ENCODE assay signal across 26 cellular contexts in genomic region chr17:59863607-59864006, GRCh38.
"Had no signal": no experiment of that assay in that cellular context is flagged by ENCODE, and none has a peak within 500 bp of the region (broad histone marks: within the 10 kb centered on the region; RNA-seq: fewer than 3 reads in every experiment).

No MANE protein-coding gene starts in this region.

- H3K9me3 ChIP-seq: pancreas, psoas muscle, thyroid gland, upper lobe of left lung, vagina had no signal

- H3K4me3 ChIP-seq: pancreas, psoas muscle, thyroid gland, upper lobe of left lung, vagina had no signal

- ATAC-seq: activated CD4-positive, CD25-positive, alpha-beta regulatory T cell treated with anti-CD3 and anti-CD28 coated beads, Interleukin-2, amount 50 U/mL, for 24 hours; naive thymus-derived CD4-positive, alpha-beta T cell; pancreas; psoas muscle; stimulated activated effector memory CD8-positive, alpha-beta T cell treated with anti-CD3 and anti-CD28 coated beads, Interleukin-12 subunit alpha, Interleukin-12 subunit beta, amount 100 ng/mL, for 72 hours had no signal

- H3K4me3 Mint-ChIP-seq: activated naive CD4-positive, alpha-beta T cell treated with anti-CD3 and anti-CD28 coated beads, Interleukin-2, amount 10 ng/mL, durations not matched to agents 7 days and 5 days; activated naive CD8-positive, alpha-beta T cell treated with anti-CD3 and anti-CD28 coated beads, Interleukin-2, amount 10 ng/mL, durations not matched to agents 7 days and 5 days; naive thymus-derived CD4-positive, alpha-beta T cell; neural crest cell; stimulated activated effector memory CD8-positive, alpha-beta T cell treated with anti-CD3 and anti-CD28 coated beads, Interleukin-12 subunit alpha, Interleukin-12 subunit beta, amount 100 ng/mL, for 72 hours; stimulated activated naive CD8-positive, alpha-beta T cell treated with anti-CD3 and anti-CD28 coated beads, Interleukin-15, Interleukin-2, amounts not matched to agents 100 ng/mL and 50 ng/mL, for 24 hours; T-helper 1 cell treated with Interleukin-12 subunit alpha and Interleukin-12 subunit beta and Interleukin-4 antibody, amounts not matched to agents 30 μg/mL and 1 μg/mL, for 36 hours had no signal

- H3K9me3 Mint-ChIP-seq: activated naive CD4-positive, alpha-beta T cell treated with anti-CD3 and anti-CD28 coated beads, Interleukin-2, amount 10 ng/mL, durations not matched to agents 7 days and 5 days; activated naive CD8-positive, alpha-beta T cell treated with anti-CD3 and anti-CD28 coated beads, Interleukin-2, amount 10 ng/mL, durations not matched to agents 7 days and 5 days; naive thymus-derived CD4-positive, alpha-beta T cell; neural crest cell; stimulated activated effector memory CD8-positive, alpha-beta T cell treated with anti-CD3 and anti-CD28 coated beads, Interleukin-12 subunit alpha, Interleukin-12 subunit beta, amount 100 ng/mL, for 72 hours; stimulated activated naive CD8-positive, alpha-beta T cell treated with anti-CD3 and anti-CD28 coated beads, Interleukin-15, Interleukin-2, amounts not matched to agents 100 ng/mL and 50 ng/mL, for 24 hours; T-helper 1 cell treated with Interleukin-12 subunit alpha and Interleukin-12 subunit beta and Interleukin-4 antibody, amounts not matched to agents 30 μg/mL and 1 μg/mL, for 36 hours had no signal

- DNase-seq: activated CD4-positive, alpha-beta T cell treated with anti-CD3 and anti-CD28 coated beads for 48 hours; activated CD4-positive, alpha-beta T cell treated with anti-CD3 and anti-CD28 coated beads, Interleukin-2, amount 50 U/mL, for 48 hours; activated CD8-positive, alpha-beta memory T cell treated with anti-CD3 and anti-CD28 coated beads for 24 hours; activated gamma-delta T cell; activated naive CD4-positive, alpha-beta T cell treated with anti-CD3 and anti-CD28 coated beads, Interleukin-2, amount 10 ng/mL, durations not matched to agents 7 days and 5 days; activated naive CD8-positive, alpha-beta T cell treated with anti-CD3 and anti-CD28 coated beads, Interleukin-2, amount 10 ng/mL, durations not matched to agents 7 days and 5 days; amniotic stem cell; brain microvascular endothelial cell; central memory CD4-positive, alpha-beta T cell; midbrain; naive thymus-derived CD4-positive, alpha-beta T cell; nucleus accumbens; pancreas; psoas muscle; stimulated activated CD4-positive, alpha-beta T cell treated with anti-CD3 and anti-CD28 coated beads, Interleukin-4, amount 100 ng/mL, for 24 hours; SW 1271; T-helper 9 cell; thyroid gland; upper lobe of left lung; WERI-Rb-1 had no signal

- H3K27ac ChIP-seq: brain microvascular endothelial cell, pancreas, psoas muscle, thyroid gland, upper lobe of left lung, vagina, WERI-Rb-1 had no signal

- H3K36me3 ChIP-seq: brain microvascular endothelial cell, pancreas had no signal

- H3K27me3 ChIP-seq: brain microvascular endothelial cell, pancreas, thyroid gland, upper lobe of left lung, vagina had no signal

- H3K4me1 ChIP-seq: psoas muscle had no signal

- H3K27ac Mint-ChIP-seq: activated naive CD4-positive, alpha-beta T cell treated with anti-CD3 and anti-CD28 coated beads, Interleukin-2, amount 10 ng/mL, durations not matched to agents 7 days and 5 days; activated naive CD8-positive, alpha-beta T cell treated with anti-CD3 and anti-CD28 coated beads, Interleukin-2, amount 10 ng/mL, durations not matched to agents 7 days and 5 days; stimulated activated naive CD8-positive, alpha-beta T cell treated with anti-CD3 and anti-CD28 coated beads, Interleukin-15, Interleukin-2, amounts not matched to agents 100 ng/mL and 50 ng/mL, for 24 hours; T-helper 1 cell treated with Interleukin-12 subunit alpha and Interleukin-12 subunit beta and Interleukin-4 antibody, amounts not matched to agents 30 μg/mL and 1 μg/mL, for 36 hours had no signal

- H3K27me3 Mint-ChIP-seq: activated naive CD4-positive, alpha-beta T cell treated with anti-CD3 and anti-CD28 coated beads, Interleukin-2, amount 10 ng/mL, durations not matched to agents 7 days and 5 days; activated naive CD8-positive, alpha-beta T cell treated with anti-CD3 and anti-CD28 coated beads, Interleukin-2, amount 10 ng/mL, durations not matched to agents 7 days and 5 days; naive thymus-derived CD4-positive, alpha-beta T cell; stimulated activated naive CD8-positive, alpha-beta T cell treated with anti-CD3 and anti-CD28 coated beads, Interleukin-15, Interleukin-2, amounts not matched to agents 100 ng/mL and 50 ng/mL, for 24 hours had no signal

- H3K4me1 Mint-ChIP-seq: neural crest cell; stimulated activated effector memory CD8-positive, alpha-beta T cell treated with anti-CD3 and anti-CD28 coated beads, Interleukin-12 subunit alpha, Interleukin-12 subunit beta, amount 100 ng/mL, for 72 hours had no signal
